In the genomic region with DNA sequence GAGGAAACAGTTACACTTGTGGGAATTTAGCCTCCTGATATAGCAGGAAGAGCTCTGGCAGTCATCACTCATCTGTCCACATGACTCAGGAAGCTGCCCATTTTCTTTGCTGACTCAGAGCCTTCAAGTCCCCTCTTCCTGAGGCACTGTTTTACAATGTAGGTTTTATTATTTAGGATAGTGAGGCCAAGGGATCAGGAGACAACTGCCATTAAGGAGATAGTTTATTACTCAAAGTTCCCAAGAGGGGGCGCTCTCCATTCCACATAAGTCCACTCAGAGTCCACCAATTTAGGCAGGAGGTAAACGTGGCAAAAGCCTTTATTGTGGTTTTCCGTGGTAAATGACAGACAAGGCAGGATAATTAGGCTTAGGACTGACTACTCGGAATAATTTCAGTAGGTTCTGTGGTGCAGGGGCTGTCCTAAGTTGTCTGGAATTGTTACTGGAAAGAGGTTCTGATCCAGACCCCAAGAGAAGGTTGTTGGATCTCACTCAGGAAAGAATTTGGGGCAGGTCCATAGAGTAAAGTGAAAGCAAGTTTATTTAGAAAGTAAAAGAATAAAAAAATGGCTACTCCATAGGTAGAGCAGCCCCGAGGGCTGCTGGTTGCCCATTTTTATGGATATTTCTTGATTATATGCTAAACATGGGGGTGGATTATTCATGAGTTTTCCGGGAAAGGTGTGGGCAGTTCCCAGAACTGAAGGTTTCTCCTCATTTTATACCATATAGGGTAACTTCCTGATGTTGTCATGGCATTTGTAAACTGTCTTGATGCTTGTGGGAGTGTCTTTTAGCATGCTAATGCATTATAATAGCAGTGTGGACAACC, we compare ENCODE assay signal across 11 cellular contexts.
DNase-seq lines count a peak whose midpoint lies in the region; ATAC-seq and TF ChIP-seq lines count a peak whose summit lies in the region.
"Had no signal": no experiment of that assay in that cellular context is flagged by ENCODE, and none has a peak within 500 bp of the region (broad histone marks: within the 10 kb centered on the region; RNA-seq: fewer than 3 reads in every experiment).

No MANE protein-coding gene starts in this region.

- ATAC-seq in upper lobe of right lung (no peak), HG03196 (IDR thresholded peaks at IDR 0.05; ENCODE audit: unreplicated experiment) (no peak)
- ATAC-seq: left cardiac atrium had no signal

- H3K36me3 ChIP-seq in GM06990 (ENCODE audit: control insufficient read depth, insufficient read depth, low read length), result peaks cover 4% of the 10 kb centered on the region
- H3K36me3 ChIP-seq in brain microvascular endothelial cell (replicated peaks), result no peaks in the 10 kb centered on the region
- H3K36me3 ChIP-seq in upper lobe of right lung, result no peaks in the 10 kb centered on the region
- H3K36me3 ChIP-seq in ovary, result no peaks in the 10 kb centered on the region

- H3K9me3 ChIP-seq in upper lobe of right lung, result no peaks in the 10 kb centered on the region
- no peaks in the 10 kb centered on the region for H3K9me3 ChIP-seq in ovary

- H3K4me1 ChIP-seq in upper lobe of right lung (no peaks in the 10 kb centered on the region), ovary (ENCODE audit: insufficient read depth) (no peaks in the 10 kb centered on the region)

- in situ Hi-C loops in brain microvascular endothelial cell (cut with HindIII; ENCODE audit: low pct_ligation_motif_present, low sequenced_read_pairs), result no loop called here

- TF ChIP-seq CTCF in GM06990 (IDR thresholded peaks at IDR 0.05; ENCODE audit: insufficient read depth, low read length, poor library complexity, severe bottlenecking), result peak; percentile 35
- TF ChIP-seq CTCF in LNCAP (IDR thresholded peaks at IDR 0.05), result peak; percentile 33; the same call in 1 of the 2 replicates
- peak; percentile 52 for TF ChIP-seq CTCF in brain microvascular endothelial cell (IDR thresholded peaks at IDR 0.05; ENCODE audit: low read depth, low read length, missing control alignments)
- TF ChIP-seq CTCF in mesothelial cell of epicardium (IDR thresholded peaks at IDR 0.05; ENCODE audit: unreplicated experiment), result peak; percentile 34
- TF ChIP-seq CTCF in upper lobe of right lung (IDR thresholded peaks at IDR 0.05), result no peak
- TF ChIP-seq CTCF in ovary (IDR thresholded peaks at IDR 0.05), result no peak

- H3K27me3 ChIP-seq in GM06990 (replicated peaks; ENCODE audit: control insufficient read depth, insufficient read depth, low read length) (no peaks in the 10 kb centered on the region), brain microvascular endothelial cell (replicated peaks) (no peaks in the 10 kb centered on the region), upper lobe of right lung (no peaks in the 10 kb centered on the region), ovary (no peaks in the 10 kb centered on the region)

- intact Hi-C loops in upper lobe of right lung (cut with DNase I), result no loop called here
- intact Hi-C loops in ovary (cut with DNase I), result no loop called here

- H3K27me3 Mint-ChIP-seq in mesothelial cell of epicardium (ENCODE audit: low read depth), result no peaks in the 10 kb centered on the region

- no peak overlapping the region for H3K27ac Mint-ChIP-seq in mesothelial cell of epicardium

- H3K4me1 Mint-ChIP-seq in mesothelial cell of epicardium, result no peaks in the 10 kb centered on the region

- no peak overlapping the region for H3K4me3 ChIP-seq in GM06990 (replicated peaks; ENCODE audit: low read depth, low read length)
- H3K4me3 ChIP-seq in brain microvascular endothelial cell (ENCODE audit: low read depth, low read length), result no peak overlapping the region
- H3K4me3 ChIP-seq in upper lobe of right lung, result no peak overlapping the region
- no peak overlapping the region for H3K4me3 ChIP-seq in ovary

- H3K4me3 Mint-ChIP-seq in mesothelial cell of epicardium, result no peak overlapping the region

- TF ChIP-seq POLR2A in ovary (IDR thresholded peaks at IDR 0.05), result no peak

- no peak for TF ChIP-seq EP300 in ovary (IDR thresholded peaks at IDR 0.05)

- DNase-seq in GM06990 (ENCODE audit: extremely low read depth, insufficient read length) (no peak), brain microvascular endothelial cell (peak; percentile 8), mesothelial cell of epicardium (ENCODE audit: low spot score in 2 of 2, unreplicated experiment in 2 of 2) (no peak), upper lobe of right lung (no peak), SKM-1 treated with dmso at 0.1 percent for 144 hours (lab: John Stamatoyannopoulos, UW; ENCODE audit: unreplicated experiment) (no peak), ovary (no peak)
- DNase-seq: cortex of kidney, left cardiac atrium, NCI-H345 had no signal

- WGBS in ovary, 3 donors, result 59 to 69% (median 67%) methylated on average over 6 of the region's 6 CpGs

- H3K27ac ChIP-seq in brain microvascular endothelial cell (no peak overlapping the region), upper lobe of right lung (no peak overlapping the region), ovary (no peak overlapping the region)

- peaks cover 7% of the 10 kb centered on the region for H3K9me3 Mint-ChIP-seq in mesothelial cell of epicardium

- peaks cover 7% of the 10 kb centered on the region for H3K36me3 Mint-ChIP-seq in mesothelial cell of epicardium

Comparison
In these comparisons a context has a peak if more than half of its experiments do, and no peak if none do; other contexts are left out.
1. CTCF ChIP-seq: peak in GM06990 (single experiment), LNCAP (single experiment), brain microvascular endothelial cell (single experiment) and mesothelial cell of epicardium (single experiment); none in upper lobe of right lung (single experiment) and ovary (0 of 3).